In the genomic region with DNA sequence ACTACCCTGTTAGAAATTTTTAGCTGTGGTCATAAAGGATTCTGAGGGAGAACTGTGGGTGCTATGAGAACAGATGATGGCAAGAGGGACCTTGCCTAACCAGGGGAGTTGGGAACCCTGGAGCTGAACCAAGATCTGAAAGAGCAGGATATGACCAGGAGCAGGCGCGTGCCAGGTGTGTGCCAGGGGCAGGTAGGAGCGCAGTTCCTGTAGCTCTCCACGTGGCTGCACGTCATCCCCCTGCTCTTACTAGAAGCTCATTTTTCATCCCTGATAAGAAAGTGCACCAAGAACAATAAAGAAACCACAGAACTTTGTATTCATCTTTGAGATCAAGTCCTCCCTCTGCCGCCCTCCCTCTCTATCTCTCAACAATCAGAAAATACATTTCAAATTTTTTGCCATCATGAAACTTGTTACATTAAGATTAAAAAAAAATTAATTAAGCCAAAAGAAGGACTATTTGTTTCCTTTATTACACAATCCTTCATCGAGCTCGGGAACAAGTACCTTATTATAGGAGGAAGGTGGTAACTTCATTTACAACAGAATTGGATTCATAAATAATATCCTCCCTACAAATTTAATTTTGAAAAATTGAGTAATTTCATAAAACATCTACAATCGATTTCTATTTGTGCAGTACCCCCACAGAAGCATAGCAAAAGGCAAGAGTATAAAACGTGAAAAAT, we compare ENCODE assay signal across 20 cellular contexts.
DNase-seq lines count a peak whose midpoint lies in the region; ATAC-seq, FAIRE-seq and TF ChIP-seq lines count a peak whose summit lies in the region.
"Had no signal": no experiment of that assay in that cellular context is flagged by ENCODE, and none has a peak within 500 bp of the region (broad histone marks: within the 10 kb centered on the region; RNA-seq: fewer than 3 reads in every experiment).

No MANE protein-coding gene starts in this region.

- no peak for FAIRE-seq in bronchial epithelial cell (lab: Jason Lieb, UNC)
- peak; percentile 86 for FAIRE-seq in keratinocyte (lab: Jason Lieb, UNC)
- FAIRE-seq: A549, GM18507 had no signal

- H3K4me1 ChIP-seq in RWPE2 (ENCODE audit: insufficient read depth, poor library complexity, severe bottlenecking) (peaks cover 6% of the 10 kb centered on the region), keratinocyte (ENCODE audit: control insufficient read depth, extremely low read depth, insufficient read depth, low read length) (peaks cover 6% of the 10 kb centered on the region)
- H3K4me1 ChIP-seq: A549, BE2C had no signal

- H3K4me3 ChIP-seq in RWPE2 (ENCODE audit: severe bottlenecking) (no peak overlapping the region), bronchial epithelial cell (ENCODE audit: low read depth, low read length) (no peak overlapping the region), keratinocyte (ENCODE audit: control insufficient read depth in 2 of 3, extremely low read depth in 1 of 3, insufficient read depth in 2 of 3, low read depth in 1 of 3, low read length in 3 of 3) (no peak overlapping the region), dorsolateral prefrontal cortex (no peak overlapping the region)
- H3K4me3 ChIP-seq: A549, GM23248 had no signal

- no peak overlapping the region for H2AFZ ChIP-seq in keratinocyte (ENCODE audit: control insufficient read depth, low read length)
- H2AFZ ChIP-seq: GM23248 had no signal

- H3K27ac ChIP-seq in RWPE2 (ENCODE audit: poor library complexity, severe bottlenecking) (no peak overlapping the region), keratinocyte (ENCODE audit: control insufficient read depth, insufficient read depth, low read length) (no peak overlapping the region), dorsolateral prefrontal cortex (no peak overlapping the region)
- H3K27ac ChIP-seq: A549, C4-2B, GM23248, HL-60 had no signal

- H3K27me3 Mint-ChIP-seq in activated T-helper 17 cell treated with anti-CD3 and anti-CD28 coated beads, Interleukin-2, amount 50 U/mL, for 72 hours = peaks cover 8% of the 10 kb centered on the region

- H3K36me3 Mint-ChIP-seq in activated T-helper 17 cell treated with anti-CD3 and anti-CD28 coated beads, Interleukin-2, amount 50 U/mL, for 72 hours (ENCODE audit: low read depth) = no peaks in the 10 kb centered on the region
- H3K36me3 Mint-ChIP-seq: CD4-positive, alpha-beta memory T cell had no signal

- dilution Hi-C loops in keratinocyte (cut with MboI; ENCODE audit: extremely low pct_ligation_motif_present, low sequenced_read_pairs) = no loop called here

- DNase-seq in HPDE6-E6E7 (ENCODE audit: extremely low spot score) = peak; percentile 34
- DNase-seq in RWPE2 (ENCODE audit: low spot score) = no peak
- DNase-seq in bronchial epithelial cell (ENCODE audit: low read depth) = peak; percentile 78
- DNase-seq in keratinocyte (ENCODE audit: low read depth, low spot score) = no peak
- no peak for DNase-seq in dorsolateral prefrontal cortex
- DNase-seq in NCI-H524 treated with DMSO at 0.1 percent for 48 hours (lab: John Stamatoyannopoulos, UW) = no peak
- DNase-seq in NCI-H2196 treated with DMSO at 0.1 percent for 48 hours (lab: John Stamatoyannopoulos, UW; ENCODE audit: unreplicated experiment) = no peak
- DNase-seq: BE2C; CD4-positive, alpha-beta memory T cell; DMS153; DMS79 treated with DMSO at 0.1 percent for 48 hours; GDM1; GM23248; H7; IMR-90 had no signal

- no peaks in the 10 kb centered on the region for H3K36me3 ChIP-seq in RWPE2 (ENCODE audit: low read depth)
- H3K36me3 ChIP-seq in bronchial epithelial cell (ENCODE audit: control insufficient read depth, insufficient read depth, low read length) = no peaks in the 10 kb centered on the region
- no peaks in the 10 kb centered on the region for H3K36me3 ChIP-seq in keratinocyte (ENCODE audit: control insufficient read depth in 2 of 2, extremely low read depth in 1 of 2, insufficient read depth in 2 of 2, low read length in 2 of 2)
- H3K36me3 ChIP-seq: BE2C had no signal

- no peaks in the 10 kb centered on the region for H3K27me3 ChIP-seq in RWPE2 (ENCODE audit: insufficient read depth, poor library complexity, severe bottlenecking)
- peaks cover 3% of the 10 kb centered on the region for H3K27me3 ChIP-seq in bronchial epithelial cell (ENCODE audit: control insufficient read depth, insufficient read depth, low read length)
- H3K27me3 ChIP-seq in keratinocyte (ENCODE audit: control insufficient read depth, extremely low read depth, insufficient read depth, low read length) = no peaks in the 10 kb centered on the region
- H3K27me3 ChIP-seq in dorsolateral prefrontal cortex = peaks cover 0 to 1% (median 0%) of the 10 kb centered on the region in 45 donors

- peak; percentile 71 for ATAC-seq in RWPE2 (ENCODE audit: low read depth)
- ATAC-seq in activated T-helper 17 cell treated with anti-CD3 and anti-CD28 coated beads, Interleukin-2, amount 50 U/mL, for 72 hours (replicated peaks) = no peak
- ATAC-seq: A549 had no signal

- peaks cover 1% of the 10 kb centered on the region for H3K79me2 ChIP-seq in keratinocyte (ENCODE audit: control insufficient read depth, insufficient read depth, low read length)

- no peak overlapping the region for H3K27ac Mint-ChIP-seq in activated T-helper 17 cell treated with anti-CD3 and anti-CD28 coated beads, Interleukin-2, amount 50 U/mL, for 72 hours
- H3K27ac Mint-ChIP-seq: CD4-positive, alpha-beta memory T cell had no signal

- peak overlapping the region; percentile 22 for H3K4me2 ChIP-seq in keratinocyte (ENCODE audit: control insufficient read depth, extremely low read depth, insufficient read depth, low read depth, low read length)
- H3K4me2 ChIP-seq: A549 had no signal

- H3K9ac ChIP-seq in keratinocyte (ENCODE audit: control insufficient read depth, extremely low read depth, insufficient read depth, low read length) = no peak overlapping the region
- H3K9ac ChIP-seq: GM23248 had no signal

- no peaks in the 10 kb centered on the region for H4K20me1 ChIP-seq in keratinocyte (ENCODE audit: control insufficient read depth, extremely low read depth, insufficient read depth, low read length)

- H3K9me3 Mint-ChIP-seq in activated T-helper 17 cell treated with anti-CD3 and anti-CD28 coated beads, Interleukin-2, amount 50 U/mL, for 72 hours = no peaks in the 10 kb centered on the region

- intact Hi-C loops in dorsolateral prefrontal cortex (cut with DNase I) = no loop called here

- no peaks in the 10 kb centered on the region for H3K4me1 Mint-ChIP-seq in activated T-helper 17 cell treated with anti-CD3 and anti-CD28 coated beads, Interleukin-2, amount 50 U/mL, for 72 hours
- H3K4me1 Mint-ChIP-seq: CD4-positive, alpha-beta memory T cell had no signal

- no peak for TF ChIP-seq CTCF in RWPE2 (IDR thresholded peaks at IDR 0.05; ENCODE audit: poor library complexity, severe bottlenecking)
- TF ChIP-seq CTCF in bronchial epithelial cell (IDR thresholded peaks at IDR 0.05; ENCODE audit: insufficient read depth, low read length, severe bottlenecking) = no peak
- peak in 1 of 3 experiments; percentile 22 for TF ChIP-seq CTCF in keratinocyte (optimal IDR thresholded peaks at IDR 0.05 in 1 of 3, IDR thresholded peaks at IDR 0.05 in 1 of 3, conservative IDR thresholded peaks at IDR 0.05 in 1 of 3; ENCODE audit: extremely low read depth in 1 of 3, insufficient read depth in 2 of 3, low read length in 3 of 3)
- TF ChIP-seq CTCF in dorsolateral prefrontal cortex (IDR thresholded peaks at IDR 0.05 in 54 of 56, conservative IDR thresholded peaks at IDR 0.05 in 2 of 56; ENCODE audit: low read depth in 1 of 56, partially characterized antibody in 56 of 56) = no peak

- H3K9me3 ChIP-seq in RWPE2 (ENCODE audit: severe bottlenecking) (no peaks in the 10 kb centered on the region), keratinocyte (ENCODE audit: control insufficient read depth, low read depth, low read length) (no peaks in the 10 kb centered on the region)
- H3K9me3 ChIP-seq: A549, BE2C had no signal

- no peaks in the 10 kb centered on the region for H3K9me1 ChIP-seq in keratinocyte (ENCODE audit: control insufficient read depth, extremely low read depth, insufficient read depth, low read length)

- H3K4me3 Mint-ChIP-seq in activated T-helper 17 cell treated with anti-CD3 and anti-CD28 coated beads, Interleukin-2, amount 50 U/mL, for 72 hours = no peak overlapping the region
- H3K4me3 Mint-ChIP-seq: CD4-positive, alpha-beta memory T cell had no signal

Comparison
In these comparisons a context has a peak if more than half of its experiments do, and no peak if none do; other contexts are left out.
1. DNase-seq: peak in HPDE6-E6E7 (single experiment) and bronchial epithelial cell (single experiment); none in RWPE2 (single experiment), keratinocyte (single experiment), dorsolateral prefrontal cortex (0 of 10), NCI-H524 treated with DMSO at 0.1 percent for 48 hours (single experiment) and NCI-H2196 treated with DMSO at 0.1 percent for 48 hours (single experiment).